Comparison of ENCODE assay signal across 8 cellular contexts in genomic region chr10:110357252-110357780, GRCh38. TPM values are rescaled to one million over a fixed set of nuclear protein-coding genes. Genes with fewer than 3 reads are reported as not detected.
DNase-seq lines count a peak whose midpoint lies in the region; ATAC-seq, FAIRE-seq and TF ChIP-seq lines count a peak whose summit lies in the region.

No MANE protein-coding gene starts in this region.

- CTCF ChIA-PET in HEK293T (lab: Yijun Ruan, JAX): interaction anchor here (0.6 kb wide), 1 partner anchor 191 kb away, joined by 3 read pairs; no protein-coding TSS in a partner anchor

- ATAC-seq in HG03571 (IDR thresholded peaks at IDR 0.05; ENCODE audit: unreplicated experiment) (peak; percentile 1), foreskin keratinocyte (peak; percentile 10)

- FAIRE-seq in GM12891 (lab: Jason Lieb, UNC): no peak

- POLR2A ChIA-PET in HEK293T (lab: Yijun Ruan, JAX): no interaction called here

- no peak for TF ChIP-seq CTCF in foreskin keratinocyte (conservative IDR thresholded peaks at IDR 0.05)

- no peaks in the 10 kb centered on the region for H3K27me3 ChIP-seq in foreskin keratinocyte

- peak; percentile 75 for TF ChIP-seq POLR2A in GM12891 (IDR thresholded peaks at IDR 0.05; ENCODE audit: low read depth, low read length)

- peak overlapping the region; percentile 67 for H3K27ac ChIP-seq in foreskin keratinocyte

- DNase-seq in GM12891 (ENCODE audit: insufficient read length, low spot score) (no peak), activated T-cell treated with anti-CD3 and anti-CD28 coated beads for 1 hour (ENCODE audit: low read depth) (peak; percentile 30), foreskin keratinocyte (peak; percentile 79 to 90), NCI-H345 treated with DMSO at 0.1 percent for 48 hours (lab: John Stamatoyannopoulos, UW; ENCODE audit: unreplicated experiment) (no peak), HEK293T (ENCODE audit: extremely low spot score) (no peak), NCI-H1436 (lab: John Stamatoyannopoulos, UW) (no peak)
- DNase-seq in stimulated activated CD8-positive, alpha-beta memory T cell treated with anti-CD3 and anti-CD28 coated beads, Interleukin-4, amount 100 ng/mL, for 48 hours: peak; percentile 72

- peaks cover 37% of the 10 kb centered on the region for H3K4me1 ChIP-seq in foreskin keratinocyte

TF ChIP-seq in GM12891, 5 proteins besides CTCF, POLR2A, EP300 and RAD21:
- TF ChIP-seq TAF1 (IDR thresholded peaks at IDR 0.05; ENCODE audit: low read depth, low read length) (peak; percentile 52), PAX5 (IDR thresholded peaks at IDR 0.05; ENCODE audit: insufficient read depth, low read length, severe bottlenecking) (no peak), POU2F2 (IDR thresholded peaks at IDR 0.05; ENCODE audit: low read depth, low read length) (peak; percentile 70; the same call in 1 of the 2 replicates), POLR2AphosphoS5 (IDR thresholded peaks at IDR 0.05; ENCODE audit: low read depth, low read length) (peak; percentile 63), SPI1 (IDR thresholded peaks at IDR 0.05; ENCODE audit: low read depth, low read length) (no peak)

TF ChIP-seq in HEK293T, 16 proteins besides CTCF, POLR2A, EP300 and RAD21:
- no peak for TF ChIP-seq SUZ12 (IDR thresholded peaks at IDR 0.05)
- TF ChIP-seq SP1 (IDR thresholded peaks at IDR 0.05): no peak
- TF ChIP-seq ZNF384 (IDR thresholded peaks at IDR 0.05): no peak
- TF ChIP-seq FOXA1 (IDR thresholded peaks at IDR 0.05): no peak
- no peak for TF ChIP-seq FOXK2 (IDR thresholded peaks at IDR 0.05)
- no peak for TF ChIP-seq L3MBTL2 (conservative IDR thresholded peaks at IDR 0.05)
- TF ChIP-seq BHLHE40 (IDR thresholded peaks at IDR 0.05; ENCODE audit: borderline replicate concordance): no peak
- no peak for TF ChIP-seq FOXM1 (IDR thresholded peaks at IDR 0.05; ENCODE audit: borderline replicate concordance)
- no peak for TF ChIP-seq PKNOX1 (IDR thresholded peaks at IDR 0.05)
- no peak for TF ChIP-seq TARDBP (IDR thresholded peaks at IDR 0.05)
- no peak for TF ChIP-seq ELF4 (IDR thresholded peaks at IDR 0.05)
- no peak for TF ChIP-seq ARNT (IDR thresholded peaks at IDR 0.05)
- TF ChIP-seq CTBP1 (IDR thresholded peaks at IDR 0.05; ENCODE audit: borderline replicate concordance): no peak
- TF ChIP-seq HDGF (IDR thresholded peaks at IDR 0.05; ENCODE audit: borderline replicate concordance): no peak

RNA-seq across cellular contexts. Expression of gene SMNDC1, which starts 52.6 kb away (rescaled TPM):
- polyA plus RNA-seq in GM12891 (2012; ENCODE audit: low read depth, missing spikeins): 22.3 TPM
- 15.3 and 17.5 TPM in 2 replicates for total RNA-seq in foreskin keratinocyte
- 14.3 and 18.1 TPM in 2 replicates for polyA plus RNA-seq in foreskin keratinocyte

Comparison
In these comparisons a context has a peak if more than half of its experiments do, and no peak if none do; other contexts are left out.
1. DNase-seq: peak in activated T-cell treated with anti-CD3 and anti-CD28 coated beads for 1 hour (single experiment), foreskin keratinocyte (2 of 2) and stimulated activated CD8-positive, alpha-beta memory T cell treated with anti-CD3 and anti-CD28 coated beads, Interleukin-4, amount 100 ng/mL, for 48 hours (single experiment); none in GM12891 (single experiment), NCI-H345 treated with DMSO at 0.1 percent for 48 hours (single experiment), HEK293T (single experiment) and NCI-H1436 (single experiment).